Comparison of ENCODE assay signal across 20 cellular contexts in the genomic region with DNA sequence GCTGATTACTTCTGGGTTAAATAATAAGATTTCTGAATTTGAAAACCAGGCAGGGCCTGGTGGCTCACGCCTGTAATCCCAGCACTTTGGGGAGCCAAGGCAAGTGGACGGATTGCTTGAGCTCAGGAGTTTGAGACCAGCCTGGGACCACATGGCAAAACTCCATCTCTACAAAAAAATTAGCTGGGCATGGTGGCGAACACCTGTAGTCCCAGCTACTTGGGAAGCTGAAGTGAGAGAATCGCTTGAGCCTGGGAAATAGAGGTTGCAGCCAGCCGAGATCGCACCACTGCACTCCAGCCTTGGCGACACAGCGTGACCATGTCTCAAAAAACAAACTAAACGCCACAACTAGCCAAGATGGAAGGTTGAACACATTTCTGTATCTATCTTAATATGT.
"Had no signal": no experiment of that assay in that cellular context is flagged by ENCODE, and none has a peak within 500 bp of the region (broad histone marks: within the 10 kb centered on the region; RNA-seq: fewer than 3 reads in every experiment).

No MANE protein-coding gene starts in this region.

- H3K27ac Mint-ChIP-seq: activated CD4-positive, alpha-beta T cell treated with anti-CD3 and anti-CD28 coated beads, Interleukin-2, amount 10 ng/mL, durations not matched to agents 7 days and 5 days; activated naive CD8-positive, alpha-beta T cell treated with anti-CD3 and anti-CD28 coated beads, Interleukin-2, amount 10 ng/mL, durations not matched to agents 7 days and 5 days had no signal

- H3K4me3 ChIP-seq: coronary artery, esophagus squamous epithelium, left lung had no signal

- DNase-seq: activated B cell treated with CpG ODN at 0.5 μM for 24 hours; activated CD4-positive, alpha-beta T cell treated with anti-CD3 and anti-CD28 coated beads, Interleukin-2, amount 10 ng/mL, durations not matched to agents 7 days and 5 days; activated gamma-delta T cell; activated naive CD8-positive, alpha-beta T cell treated with anti-CD3 and anti-CD28 coated beads, Interleukin-2, amount 10 ng/mL, durations not matched to agents 7 days and 5 days; anterior cingulate cortex; brain microvascular endothelial cell; esophagus squamous epithelium; hippocampal formation; left lung; mammary epithelial cell; naive B cell; stimulated activated CD4-positive, alpha-beta T cell treated with anti-CD3 and anti-CD28 coated beads, Interleukin-2, amount 100 ng/mL, for 48 hours; stimulated activated naive B cell treated with anti-CD40 and anti-IgM and Interleukin-4, amounts not matched to agents 10 μg/mL and 1 μg/mL and 100 μg/mL, for 72 hours; substantia nigra; T-helper 2 cell had no signal

- H3K9me3 Mint-ChIP-seq: activated B cell treated with CpG ODN at 0.5 μM for 24 hours; activated CD4-positive, alpha-beta T cell treated with anti-CD3 and anti-CD28 coated beads, Interleukin-2, amount 10 ng/mL, durations not matched to agents 7 days and 5 days; activated naive CD8-positive, alpha-beta T cell treated with anti-CD3 and anti-CD28 coated beads, Interleukin-2, amount 10 ng/mL, durations not matched to agents 7 days and 5 days; central memory CD8-positive, alpha-beta T cell; naive B cell; stimulated activated naive B cell treated with anti-CD40 and anti-IgM and Interleukin-4, amounts not matched to agents 10 μg/mL and 1 μg/mL and 100 μg/mL, for 72 hours had no signal

- H3K27me3 Mint-ChIP-seq: activated CD4-positive, alpha-beta T cell treated with anti-CD3 and anti-CD28 coated beads, Interleukin-2, amount 10 ng/mL, durations not matched to agents 7 days and 5 days; activated naive CD8-positive, alpha-beta T cell treated with anti-CD3 and anti-CD28 coated beads, Interleukin-2, amount 10 ng/mL, durations not matched to agents 7 days and 5 days; central memory CD8-positive, alpha-beta T cell; naive B cell; stimulated activated naive B cell treated with anti-CD40 and anti-IgM and Interleukin-4, amounts not matched to agents 10 μg/mL and 1 μg/mL and 100 μg/mL, for 72 hours had no signal

- H3K9me3 ChIP-seq: esophagus squamous epithelium, left lung, neutrophil had no signal

- H3K27ac ChIP-seq: brain microvascular endothelial cell, coronary artery, esophagus squamous epithelium, left lung, neutrophil had no signal

- ATAC-seq: left lung; stimulated activated naive B cell treated with anti-CD40 and anti-IgM and Interleukin-4, amounts not matched to agents 10 μg/mL and 1 μg/mL and 100 μg/mL, for 72 hours had no signal

- H3K27me3 ChIP-seq: brain microvascular endothelial cell, esophagus squamous epithelium, left lung, neutrophil had no signal

- FAIRE-seq: keratinocyte, TTC549 had no signal

- H3K4me3 Mint-ChIP-seq: activated B cell treated with CpG ODN at 0.5 μM for 24 hours; activated naive CD8-positive, alpha-beta T cell treated with anti-CD3 and anti-CD28 coated beads, Interleukin-2, amount 10 ng/mL, durations not matched to agents 7 days and 5 days; central memory CD8-positive, alpha-beta T cell; stimulated activated naive B cell treated with anti-CD40 and anti-IgM and Interleukin-4, amounts not matched to agents 10 μg/mL and 1 μg/mL and 100 μg/mL, for 72 hours had no signal
